ENCODE assay signal across 14 cellular contexts in the genomic region with DNA sequence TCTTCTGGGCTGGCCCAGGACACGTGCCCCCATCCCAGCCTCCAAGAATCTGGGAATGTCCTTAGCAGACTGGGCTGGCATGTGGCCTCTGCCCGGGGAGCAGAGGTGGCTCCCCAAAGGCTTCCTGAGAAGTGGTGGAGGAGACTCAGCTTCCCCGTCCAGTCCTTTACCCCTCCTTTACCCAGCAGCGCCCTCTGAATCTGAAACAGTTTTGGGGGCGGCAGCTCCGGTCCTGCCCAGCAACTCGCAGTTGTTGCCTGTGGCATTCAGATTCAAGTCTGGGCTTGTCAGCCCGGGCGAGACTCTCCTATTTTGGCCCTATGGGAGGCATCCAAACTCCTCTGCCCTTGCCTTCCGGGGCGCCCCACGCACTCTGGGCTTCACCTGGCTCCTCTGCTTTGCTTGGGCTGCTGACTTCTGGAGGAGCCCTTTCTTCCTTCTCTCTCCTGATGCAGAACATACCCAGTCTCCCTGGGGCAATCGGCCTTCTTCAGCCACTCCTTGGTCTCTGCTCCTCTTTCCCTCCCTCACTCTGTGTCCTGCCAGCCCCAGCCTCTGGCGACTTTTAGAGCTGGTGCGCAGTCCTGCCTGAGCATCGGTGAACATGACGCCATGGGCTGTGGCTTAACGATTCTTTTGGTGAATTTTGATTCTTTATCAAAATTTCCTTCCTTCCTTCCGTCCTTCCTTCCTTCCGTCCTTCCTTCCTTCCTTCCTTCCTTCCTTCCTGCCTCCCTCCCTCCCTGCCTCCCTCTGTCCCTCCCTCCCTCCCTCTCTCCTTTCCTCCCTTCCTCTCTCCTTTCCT. TPM values are rescaled to one million over a fixed set of nuclear protein-coding genes. Genes with fewer than 3 reads are reported as not detected.
DNase-seq lines count a peak whose midpoint lies in the region; ATAC-seq and TF ChIP-seq lines count a peak whose summit lies in the region.
"Had no signal": no experiment of that assay in that cellular context is flagged by ENCODE, and none has a peak within 500 bp of the region (broad histone marks: within the 10 kb centered on the region; RNA-seq: fewer than 3 reads in every experiment).

No MANE protein-coding gene starts in this region.

- ATAC-seq in activated naive CD8-positive, alpha-beta T cell treated with anti-CD3 and anti-CD28 coated beads, Interleukin-2, amount 50 U/mL, for 24 hours, result no peak
- no peak for ATAC-seq in memory B cell (ENCODE audit: low read depth)
- no peak for ATAC-seq in HG02840 (IDR thresholded peaks at IDR 0.05; ENCODE audit: low FRiP score, unreplicated experiment)
- ATAC-seq: activated CD4-positive, alpha-beta T cell treated with anti-CD3 and anti-CD28 coated beads for 36 hours had no signal

- H3K27ac Mint-ChIP-seq in activated naive CD8-positive, alpha-beta T cell treated with anti-CD3 and anti-CD28 coated beads, Interleukin-2, amount 50 U/mL, for 24 hours, result peak overlapping the region; percentile 20
- H3K27ac Mint-ChIP-seq in activated naive CD8-positive, alpha-beta T cell treated with anti-CD3 and anti-CD28 coated beads for 36 hours, result no peak overlapping the region
- peak overlapping the region; percentile 34 to 92 (median 54) for H3K27ac Mint-ChIP-seq in brain
- H3K27ac Mint-ChIP-seq in memory B cell, result peak overlapping the region; percentile 95
- H3K27ac Mint-ChIP-seq: activated CD4-positive, alpha-beta T cell treated with anti-CD3 and anti-CD28 coated beads for 36 hours had no signal

- peaks cover 30% of the 10 kb centered on the region for H3K4me1 Mint-ChIP-seq in activated naive CD8-positive, alpha-beta T cell treated with anti-CD3 and anti-CD28 coated beads, Interleukin-2, amount 50 U/mL, for 24 hours
- H3K4me1 Mint-ChIP-seq in activated naive CD8-positive, alpha-beta T cell treated with anti-CD3 and anti-CD28 coated beads for 36 hours, result peaks cover 13% of the 10 kb centered on the region
- H3K4me1 Mint-ChIP-seq in brain (peaks cover 91% of the 10 kb centered on the region), memory B cell (peaks cover 44% of the 10 kb centered on the region)

- TF ChIP-seq CTCF in brain (conservative IDR thresholded peaks at IDR 0.05), result no peak

- no peaks in the 10 kb centered on the region for H3K36me3 ChIP-seq in urinary bladder (ENCODE audit: insufficient read depth)

- H3K4me3 Mint-ChIP-seq in activated naive CD8-positive, alpha-beta T cell treated with anti-CD3 and anti-CD28 coated beads, Interleukin-2, amount 50 U/mL, for 24 hours, result no peak overlapping the region
- no peak overlapping the region for H3K4me3 Mint-ChIP-seq in activated naive CD8-positive, alpha-beta T cell treated with anti-CD3 and anti-CD28 coated beads for 36 hours
- H3K4me3 Mint-ChIP-seq in brain (no peak overlapping the region), memory B cell (peak overlapping the region; percentile 25)
- H3K4me3 Mint-ChIP-seq: activated CD4-positive, alpha-beta T cell treated with anti-CD3 and anti-CD28 coated beads for 36 hours had no signal

- no peaks in the 10 kb centered on the region for H3K4me1 ChIP-seq in urinary bladder (ENCODE audit: insufficient read depth)

- peak overlapping the region; percentile 33 for H3K27ac ChIP-seq in urinary bladder (ENCODE audit: low read depth)

- WGBS in urinary bladder, result 78% methylated on average over 20 of the region's 20 CpGs

- H3K36me3 Mint-ChIP-seq in activated naive CD8-positive, alpha-beta T cell treated with anti-CD3 and anti-CD28 coated beads, Interleukin-2, amount 50 U/mL, for 24 hours (ENCODE audit: low read depth), result no peaks in the 10 kb centered on the region
- no peaks in the 10 kb centered on the region for H3K36me3 Mint-ChIP-seq in activated naive CD8-positive, alpha-beta T cell treated with anti-CD3 and anti-CD28 coated beads for 36 hours
- H3K36me3 Mint-ChIP-seq in brain (no peaks in the 10 kb centered on the region), memory B cell (peaks cover 4% of the 10 kb centered on the region)

- H3K9me3 Mint-ChIP-seq in activated naive CD8-positive, alpha-beta T cell treated with anti-CD3 and anti-CD28 coated beads, Interleukin-2, amount 50 U/mL, for 24 hours, result no peaks in the 10 kb centered on the region
- H3K9me3 Mint-ChIP-seq in activated naive CD8-positive, alpha-beta T cell treated with anti-CD3 and anti-CD28 coated beads for 36 hours, result no peaks in the 10 kb centered on the region
- no peaks in the 10 kb centered on the region for H3K9me3 Mint-ChIP-seq in brain
- H3K9me3 Mint-ChIP-seq in memory B cell, result no peaks in the 10 kb centered on the region

- DNase-seq in activated naive CD8-positive, alpha-beta T cell treated with anti-CD3 and anti-CD28 coated beads, Interleukin-2, amount 50 U/mL, for 24 hours, result no peak
- DNase-seq in activated naive CD8-positive, alpha-beta T cell treated with anti-CD3 and anti-CD28 coated beads for 36 hours, result no peak
- no peak for DNase-seq in memory B cell (ENCODE audit: low spot score in 2 of 2)
- DNase-seq in activated CD4-positive, alpha-beta T cell treated with anti-CD3 and anti-CD28 coated beads for 48 hours, result no peak
- DNase-seq in stimulated activated CD4-positive, alpha-beta T cell treated with anti-CD3 and anti-CD28 coated beads, Interleukin-2, amount 100 ng/mL, for 24 hours, result no peak
- DNase-seq: activated CD4-positive, alpha-beta T cell treated with anti-CD3 and anti-CD28 coated beads for 36 hours; activated T-cell treated with anti-CD3 and anti-CD28 coated beads, Interleukin-2, amount 50 U/mL, for 1 hour; mesendoderm; NCI-H2029; NCI-H748 treated with DMSO at 0.1 percent for 48 hours; small intestine had no signal

- H3K4me3 ChIP-seq in urinary bladder (ENCODE audit: low read depth, low read length), result no peak overlapping the region

- H3K27me3 Mint-ChIP-seq in activated naive CD8-positive, alpha-beta T cell treated with anti-CD3 and anti-CD28 coated beads, Interleukin-2, amount 50 U/mL, for 24 hours, result no peaks in the 10 kb centered on the region
- no peaks in the 10 kb centered on the region for H3K27me3 Mint-ChIP-seq in activated naive CD8-positive, alpha-beta T cell treated with anti-CD3 and anti-CD28 coated beads for 36 hours
- H3K27me3 Mint-ChIP-seq in brain (peaks cover 2% of the 10 kb centered on the region), memory B cell (no peaks in the 10 kb centered on the region)
- H3K27me3 Mint-ChIP-seq: activated CD4-positive, alpha-beta T cell treated with anti-CD3 and anti-CD28 coated beads for 36 hours had no signal

RNA-seq across cellular contexts. Expression of a gene that starts 55.2 kb away (rescaled TPM):
- 10 to 100 TPM; 28.1 to 29.7 TPM for total RNA-seq in activated naive CD8-positive, alpha-beta T cell treated with anti-CD3 and anti-CD28 coated beads for 36 hours
- 409 TPM for polyA plus RNA-seq in brain (ENCODE audit: insufficient read depth, low read depth, low replicate concordance)
- total RNA-seq in urinary bladder, result 21.7 TPM
- 29.4 TPM for polyA plus RNA-seq in urinary bladder
